8 cellular contexts compared by ENCODE assay signal in the genomic region with DNA sequence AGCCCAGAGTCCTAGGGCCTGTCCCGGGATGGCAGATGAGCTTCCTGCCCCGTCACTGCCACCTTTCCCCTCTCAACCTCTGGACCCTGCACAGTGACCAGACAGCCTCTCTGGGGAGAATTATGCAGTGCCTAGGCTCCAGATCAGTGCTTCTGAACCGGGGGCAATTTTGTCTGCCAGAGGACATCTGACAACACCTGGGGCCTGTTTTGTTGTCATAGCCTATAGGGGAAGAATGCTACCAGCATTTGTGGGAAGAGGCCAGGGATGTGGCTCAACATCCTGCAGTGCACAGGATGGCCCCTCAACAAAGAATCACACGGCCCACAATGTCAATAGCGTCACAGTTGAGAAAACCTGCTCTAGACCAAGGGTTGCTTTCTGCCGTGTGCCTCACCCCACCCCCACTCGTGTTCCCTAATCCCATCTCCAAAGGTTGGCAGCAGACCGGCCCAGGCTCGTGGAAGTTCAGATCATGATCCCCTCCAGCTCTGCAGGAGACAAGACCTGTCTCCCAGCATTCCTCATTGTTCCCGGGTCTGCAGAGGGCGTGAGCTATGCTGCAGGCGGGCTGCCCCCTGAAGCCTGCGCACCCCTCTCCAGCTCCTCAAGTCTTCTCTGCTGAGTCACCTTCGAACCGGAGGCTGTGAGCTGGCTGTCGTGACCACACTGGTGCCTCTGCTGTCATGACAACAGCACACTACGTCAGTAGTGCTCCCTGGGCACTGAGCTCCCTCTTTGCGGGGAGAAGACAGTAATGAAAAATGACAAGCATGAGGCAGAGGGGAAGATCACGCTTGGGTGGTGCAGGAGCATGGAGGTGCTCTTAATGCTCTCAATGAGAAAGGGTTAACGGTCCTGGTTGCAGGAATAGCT. TPM values are rescaled to one million over a fixed set of nuclear protein-coding genes. Genes with fewer than 3 reads are reported as not detected.
DNase-seq lines count a peak whose midpoint lies in the region; ATAC-seq, FAIRE-seq and TF ChIP-seq lines count a peak whose summit lies in the region.

No MANE protein-coding gene starts in this region.

- ATAC-seq in left lobe of liver (peak; percentile 21), GM19328 (IDR thresholded peaks at IDR 0.05; ENCODE audit: unreplicated experiment) (no peak)

- FAIRE-seq in GM19239 (lab: Jason Lieb, UNC), result peak; percentile 86

- DNase-seq in AG09309 (ENCODE audit: low read depth), result peak; percentile 92
- no peak for DNase-seq in GM19239 (ENCODE audit: insufficient read length, low spot score)
- DNase-seq in NCI-H2171 (lab: John Stamatoyannopoulos, UW), result peak; percentile 71
- DNase-seq in activated CD4-positive, alpha-beta T cell treated with anti-CD3 and anti-CD28 coated beads for 48 hours, result peak; percentile 90
- DNase-seq in left lobe of liver (ENCODE audit: low spot score), result peak; percentile 74
- DNase-seq in stimulated activated CD4-positive, alpha-beta T cell treated with anti-CD3 and anti-CD28 coated beads, Interleukin-2, amount 100 ng/mL, for 24 hours, result peak; percentile 83 to 84

- peak overlapping the region; percentile 98 for H3K27ac ChIP-seq in cingulate gyrus (ENCODE audit: low read depth, low read length)

- H3K4me3 ChIP-seq in AG09309 (ENCODE audit: control insufficient read depth, low read depth, low read length), result peak overlapping the region; percentile 99

- TF ChIP-seq CTCF in AG09309 (IDR thresholded peaks at IDR 0.05; ENCODE audit: control insufficient read depth, insufficient read depth, low read depth, low read length, missing control alignments), result no peak

RNA-seq across cellular contexts. Expression of a gene that starts 2.0 kb away (rescaled TPM):
- total RNA-seq in left lobe of liver, result 1,145 TPM

RNA-seq across cellular contexts. Expression of a gene that starts 23.6 kb away (rescaled TPM):
- total RNA-seq in left lobe of liver, result 8.8 TPM

RNA-seq across cellular contexts. Expression of a gene that starts 35.8 kb away (rescaled TPM):
- total RNA-seq in left lobe of liver, result 14.9 TPM

RNA-seq across cellular contexts. Expression of a gene that starts 38.4 kb away (rescaled TPM):
- total RNA-seq in left lobe of liver, result 9.0 TPM

RNA-seq across cellular contexts. Expression of a gene that starts 39.2 kb away (rescaled TPM):
- 84.1 TPM for total RNA-seq in left lobe of liver
